Comparison of ENCODE assay signal across 8 cellular contexts in genomic region chr7:7157177-7157886, GRCh38.
A peak's percentile ranks its signal among the peaks of the same experiment; 100 is the strongest.
DNase-seq lines count a peak whose midpoint lies in the region; ATAC-seq and TF ChIP-seq lines count a peak whose summit lies in the region.

No MANE protein-coding gene starts in this region.

- H3K27ac Mint-ChIP-seq in central memory CD8-positive, alpha-beta T cell (ENCODE audit: low read depth): peak overlapping the region; percentile 97
- no peak overlapping the region for H3K27ac Mint-ChIP-seq in nephron progenitor cell

- H3K27me3 Mint-ChIP-seq in central memory CD8-positive, alpha-beta T cell: no peaks in the 10 kb centered on the region
- H3K27me3 Mint-ChIP-seq in nephron progenitor cell (ENCODE audit: low read depth, poor library complexity): peaks cover 10% of the 10 kb centered on the region

- peaks cover 50% of the 10 kb centered on the region for H3K4me1 Mint-ChIP-seq in central memory CD8-positive, alpha-beta T cell
- no peaks in the 10 kb centered on the region for H3K4me1 Mint-ChIP-seq in nephron progenitor cell

- no peak for TF ChIP-seq CTCF in AG09319 (IDR thresholded peaks at IDR 0.05; ENCODE audit: low read depth, low read length)
- TF ChIP-seq CTCF in nephron progenitor cell (IDR thresholded peaks at IDR 0.05): no peak

- H3K9me3 Mint-ChIP-seq in central memory CD8-positive, alpha-beta T cell: peaks cover 5% of the 10 kb centered on the region
- H3K9me3 Mint-ChIP-seq in nephron progenitor cell: peaks cover 28% of the 10 kb centered on the region

- H3K4me3 Mint-ChIP-seq in central memory CD8-positive, alpha-beta T cell: peak overlapping the region; percentile 79
- H3K4me3 Mint-ChIP-seq in nephron progenitor cell: no peak overlapping the region

- DNase-seq in AG09319 (ENCODE audit: extremely low read depth, low read depth) (peak; percentile 40), UCSD-AML1 (lab: John Stamatoyannopoulos, UW; ENCODE audit: unreplicated experiment) (peak; percentile 16), NCI-H510A (lab: John Stamatoyannopoulos, UW) (no peak), nephron progenitor cell (no peak)
- DNase-seq in central memory CD8-positive, alpha-beta T cell (ENCODE audit: low spot score in 2 of 2): peak; percentile 24 to 49
- DNase-seq in stimulated activated CD4-positive, alpha-beta T cell treated with anti-CD3 and anti-CD28 coated beads, Interleukin-2, amount 100 ng/mL, for 4 hours (ENCODE audit: low read depth): peak; percentile 13

- peaks cover 5% of the 10 kb centered on the region for H3K36me3 Mint-ChIP-seq in central memory CD8-positive, alpha-beta T cell (ENCODE audit: insufficient read depth)
- no peaks in the 10 kb centered on the region for H3K36me3 Mint-ChIP-seq in nephron progenitor cell (ENCODE audit: low read depth)

- ATAC-seq in GM19438 (IDR thresholded peaks at IDR 0.05; ENCODE audit: low read depth, unreplicated experiment) (peak; percentile 76), HG03460 (IDR thresholded peaks at IDR 0.05; ENCODE audit: unreplicated experiment) (peak; percentile 92)
- peak; percentile 97 for ATAC-seq in central memory CD8-positive, alpha-beta T cell (replicated peaks; ENCODE audit: extremely low read depth, poor library complexity, severe bottlenecking)

Comparison
In these comparisons a context has a peak if more than half of its experiments do, and no peak if none do; other contexts are left out.
1. DNase-seq: peak in AG09319 (single experiment), UCSD-AML1 (single experiment), central memory CD8-positive, alpha-beta T cell (2 of 2) and stimulated activated CD4-positive, alpha-beta T cell treated with anti-CD3 and anti-CD28 coated beads, Interleukin-2, amount 100 ng/mL, for 4 hours (single experiment); none in NCI-H510A (single experiment) and nephron progenitor cell (single experiment).
2. Peak in every context shown above with its lines, with median percentiles within 50 percentile points of each other: ATAC-seq.